ENCODE assay signal across 8 cellular contexts in the genomic region with DNA sequence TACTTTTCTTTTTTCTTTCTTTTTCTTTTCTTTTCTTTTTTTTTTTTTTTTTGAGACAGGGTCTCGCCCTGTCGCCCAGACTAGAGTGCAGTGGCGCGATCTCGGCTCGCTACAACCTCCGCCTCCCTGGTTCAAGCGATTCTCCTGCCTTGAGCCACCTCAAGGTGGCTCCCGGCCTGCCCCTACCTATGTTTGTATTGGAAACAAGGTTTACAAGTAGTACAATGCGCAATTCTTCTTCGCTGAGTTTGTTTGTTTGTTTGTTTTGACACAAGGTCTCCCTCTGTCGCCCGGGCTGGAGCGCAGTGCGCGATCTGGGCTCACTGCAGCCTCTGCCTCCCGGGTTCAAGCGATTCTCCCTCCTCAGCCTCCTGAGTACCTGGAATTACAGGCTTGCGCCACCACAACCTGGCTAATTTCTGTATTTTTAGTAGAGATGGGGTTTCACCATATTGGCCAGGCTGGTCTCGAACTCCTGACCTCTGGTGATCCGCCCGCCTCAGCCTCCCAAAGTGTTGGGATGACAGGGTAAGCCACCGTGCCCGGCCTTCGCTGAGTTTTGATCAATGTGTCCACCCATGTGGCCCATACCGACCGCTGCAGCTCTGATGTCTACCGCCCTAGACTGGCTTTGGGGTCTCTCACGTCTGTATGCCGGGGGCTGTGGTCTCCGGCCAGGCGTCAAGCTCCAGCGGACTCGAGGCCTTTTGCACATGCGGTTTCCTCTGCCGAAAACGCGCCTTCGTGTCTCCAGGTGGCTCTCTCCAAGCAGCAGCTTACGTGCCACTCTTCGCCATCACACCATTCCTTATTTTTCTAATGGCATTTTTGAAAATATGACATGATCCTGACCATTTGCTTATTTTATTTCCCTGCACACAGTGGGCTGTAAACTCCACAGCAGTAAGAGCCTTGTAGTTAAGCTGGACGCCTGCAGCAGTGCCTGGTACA. TPM values are rescaled to one million over a fixed set of nuclear protein-coding genes. Genes with fewer than 3 reads are reported as not detected.
DNase-seq lines count a peak whose midpoint lies in the region; ATAC-seq and TF ChIP-seq lines count a peak whose summit lies in the region.

No MANE protein-coding gene starts in this region.

- TF ChIP-seq POLR2A in esophagus muscularis mucosa (IDR thresholded peaks at IDR 0.05; ENCODE audit: low read depth): no peak

- TF ChIP-seq CTCF in GM12864 (IDR thresholded peaks at IDR 0.05; ENCODE audit: low read depth, low read length, missing control alignments) (peak; percentile 8), OCI-LY3 (IDR thresholded peaks at IDR 0.05; ENCODE audit: low read depth, low read length) (no peak), esophagus muscularis mucosa (IDR thresholded peaks at IDR 0.05) (no peak)

- no peaks in the 10 kb centered on the region for H3K9me3 ChIP-seq in OCI-LY3 (ENCODE audit: insufficient read depth, low read length)
- no peaks in the 10 kb centered on the region for H3K9me3 ChIP-seq in esophagus muscularis mucosa

- 68% methylated on average over 42 of the region's 42 CpGs for WGBS in esophagus muscularis mucosa

- peak overlapping the region; percentile 34 for H3K4me3 ChIP-seq in GM12864 (ENCODE audit: low read depth, low read length)
- peak overlapping the region; percentile 74 for H3K4me3 ChIP-seq in OCI-LY3 (ENCODE audit: low read length)
- peak overlapping the region in 3 of 4 donors; percentile 5 to 46 (median 46) for H3K4me3 ChIP-seq in esophagus muscularis mucosa

- no peak overlapping the region; the same call in 1 of the 2 replicates for H3K9ac ChIP-seq in OCI-LY3 (ENCODE audit: low read length)

- no peak for TF ChIP-seq EP300 in esophagus muscularis mucosa (IDR thresholded peaks at IDR 0.05)

- H2AFZ ChIP-seq in OCI-LY3 (ENCODE audit: low read depth, low read length): peak overlapping the region; percentile 77; the same call in 1 of the 2 replicates

- peak overlapping the region; percentile 97 for H3K4me2 ChIP-seq in OCI-LY3 (ENCODE audit: low read length)

- peak; percentile 16 for ATAC-seq in sciatic nerve
- ATAC-seq in GM21367 (IDR thresholded peaks at IDR 0.05; ENCODE audit: unreplicated experiment): no peak
- ATAC-seq in HG02981 (IDR thresholded peaks at IDR 0.05; ENCODE audit: unreplicated experiment): no peak

- H3K36me3 ChIP-seq in OCI-LY3 (replicated peaks; ENCODE audit: low read depth, low read length) (no peaks in the 10 kb centered on the region), esophagus muscularis mucosa (no peaks in the 10 kb centered on the region)

- H4K20me1 ChIP-seq in OCI-LY3 (ENCODE audit: insufficient read depth, low read length): no peaks in the 10 kb centered on the region

- H3K27me3 ChIP-seq in OCI-LY3 (ENCODE audit: low read depth, low read length) (no peaks in the 10 kb centered on the region), esophagus muscularis mucosa (peaks cover 0 to 37% (median 4%) of the 10 kb centered on the region in 4 donors)

- intact Hi-C loops in esophagus muscularis mucosa (cut with DNase I): loop anchor here (1.0 kb wide), 1 partner anchor 15 kb away; no protein-coding TSS in a partner anchor
- intact Hi-C loops in sciatic nerve (cut with DNase I): no loop called here

- H3K27ac ChIP-seq in OCI-LY3 (ENCODE audit: low read length): no peak overlapping the region
- peak overlapping the region; percentile 81 to 96 (median 92) for H3K27ac ChIP-seq in esophagus muscularis mucosa (replicated peaks in 1 of 4)

- DNase-seq in GM12864 (ENCODE audit: low read depth) (no peak), esophagus muscularis mucosa (ENCODE audit: extremely low spot score) (no peak), sciatic nerve (ENCODE audit: low spot score) (no peak), NCI-H1436 (lab: John Stamatoyannopoulos, UW) (no peak), DMS114 treated with DMSO at 0.1 percent for 48 hours (lab: John Stamatoyannopoulos, UW; ENCODE audit: unreplicated experiment) (no peak)

- H3K4me1 ChIP-seq in OCI-LY3 (ENCODE audit: low read length) (peaks cover 2% of the 10 kb centered on the region; the same call in 1 of the 2 replicates), esophagus muscularis mucosa (peaks cover 58 to 64% (median 64%) of the 10 kb centered on the region in 4 donors)

- no peaks in the 10 kb centered on the region for H3K79me2 ChIP-seq in OCI-LY3 (ENCODE audit: low read length)

RNA-seq across cellular contexts. Expression of a gene that starts 1.1 kb away (rescaled TPM):
- 1 to 10 TPM; 3.6 to 8.7 (median 4.4) TPM for total RNA-seq in esophagus muscularis mucosa
- total RNA-seq in sciatic nerve: 2.1 TPM

RNA-seq across cellular contexts. Expression of a gene that starts 11.9 kb away (rescaled TPM):
- 100 to 1,000 TPM; 145 to 214 (median 204) TPM for total RNA-seq in esophagus muscularis mucosa
- 168 TPM for total RNA-seq in sciatic nerve

RNA-seq across cellular contexts. Expression of a gene that starts 14.0 kb away (rescaled TPM):
- total RNA-seq in esophagus muscularis mucosa (100 to 1,000 TPM; 144 to 197 (median 157) TPM), sciatic nerve (6.1 TPM)

RNA-seq across cellular contexts. Expression of a gene that starts 19.7 kb away (rescaled TPM):
- total RNA-seq in esophagus muscularis mucosa (100 to 1,000 TPM in 1 of 4 donors, 10 to 100 TPM in 3; 89.6 to 112 (median 90.2) TPM), sciatic nerve (53.8 TPM)

RNA-seq across cellular contexts. Expression of a gene that starts 33.2 kb away (rescaled TPM):
- total RNA-seq in esophagus muscularis mucosa (1 to 10 TPM; 1.7 to 3.4 (median 2.1) TPM), sciatic nerve (4.1 TPM)

Comparison
In these comparisons a context has a peak if more than half of its experiments do, and no peak if none do; other contexts are left out.
1. RNA of a gene that starts 14.0 kb away (total RNA-seq): 144 to 197 TPM in esophagus muscularis mucosa; 6.1 TPM in sciatic nerve (single experiment); every median in the first group is over 10 times any median in the second.
2. Peak in every context shown above with its lines, with median percentiles within 50 percentile points of each other: H3K4me3 ChIP-seq.